In genomic region chr17:74750327-74751069, GRCh38 we compare ENCODE assay signal across 8 cellular contexts. TPM values are rescaled to one million over a fixed set of nuclear protein-coding genes. Genes with fewer than 3 reads are reported as not detected.
DNase-seq lines count a peak whose midpoint lies in the region; ATAC-seq and TF ChIP-seq lines count a peak whose summit lies in the region.

No MANE protein-coding gene starts in this region.

- no peaks in the 10 kb centered on the region for H3K9me2 ChIP-seq in GM23338 (ENCODE audit: insufficient read depth)

- H3K4me1 Mint-ChIP-seq in GM23338: peaks cover 58% of the 10 kb centered on the region
- peaks cover 53% of the 10 kb centered on the region for H3K4me1 Mint-ChIP-seq in T-helper 17 cell

- TF ChIP-seq POLR2A in gastrocnemius medialis (IDR thresholded peaks at IDR 0.05) (no peak), erythroblast (IDR thresholded peaks at IDR 0.05; ENCODE audit: low read length) (no peak)

- H3K36me3 ChIP-seq in GM23338 (ENCODE audit: insufficient read depth) (no peaks in the 10 kb centered on the region), gastrocnemius medialis (no peaks in the 10 kb centered on the region)

- intact Hi-C loops in gastrocnemius medialis (cut with DNase I; ENCODE audit: low total_unique reads): loop anchor here (10.0 kb wide), 1 partner anchor 186 kb away; the partner anchor contains the start of gene CD300H

- peak overlapping the region; percentile 91 for H3K4me3 Mint-ChIP-seq in GM23338
- H3K4me3 Mint-ChIP-seq in T-helper 17 cell: peak overlapping the region; percentile 99

- peaks cover 65% of the 10 kb centered on the region for H3K79me2 ChIP-seq in GM23338 (replicated peaks; ENCODE audit: insufficient read depth)

- no peaks in the 10 kb centered on the region for H3K9me3 Mint-ChIP-seq in GM23338

- H3K9me3 ChIP-seq in T-helper 17 cell (ENCODE audit: control insufficient read depth, low read length, poor library complexity, severe bottlenecking) (no peaks in the 10 kb centered on the region), gastrocnemius medialis (no peaks in the 10 kb centered on the region)

- H4K20me1 ChIP-seq in GM23338 (replicated peaks; ENCODE audit: insufficient read depth): peaks cover 45% of the 10 kb centered on the region

- H3K4me2 ChIP-seq in GM23338: peak overlapping the region; percentile 95

- H3K27me3 Mint-ChIP-seq in GM23338 (ENCODE audit: insufficient read depth, low read depth, poor library complexity): peaks cover 29% of the 10 kb centered on the region
- no peaks in the 10 kb centered on the region for H3K27me3 Mint-ChIP-seq in T-helper 17 cell

- peaks cover 6% of the 10 kb centered on the region; the same call in 1 of the 2 replicates for H3F3A ChIP-seq in GM23338 (replicated peaks; ENCODE audit: low read depth)

- H3K27me3 ChIP-seq in GM23338 (ENCODE audit: insufficient read depth) (no peaks in the 10 kb centered on the region), gastrocnemius medialis (peaks cover 0 to 4% (median 0%) of the 10 kb centered on the region in 3 donors)

- H3K4me1 ChIP-seq in GM23338 (ENCODE audit: insufficient read depth): peaks cover 47% of the 10 kb centered on the region
- peaks cover 6 to 10% of the 10 kb centered on the region in 2 donors for H3K4me1 ChIP-seq in gastrocnemius medialis

- DNase-seq in GM23338 (ENCODE audit: low spot score) (no peak), T-helper 17 cell (no peak), globus pallidus (ENCODE audit: low spot score) (peak; percentile 80), gastrocnemius medialis (no peak), erythroblast (lab: John Stamatoyannopoulos, UW) (no peak), NCI-H1930 (lab: John Stamatoyannopoulos, UW) (no peak)

- ATAC-seq in GM23338 (no peak), T-helper 17 cell (no peak), gastrocnemius medialis (no peak), GM21381 (IDR thresholded peaks at IDR 0.05; ENCODE audit: unreplicated experiment) (no peak), HG03571 (IDR thresholded peaks at IDR 0.05; ENCODE audit: unreplicated experiment) (no peak)

- H3K36me3 Mint-ChIP-seq in GM23338 (ENCODE audit: low read depth) (peaks cover 16% of the 10 kb centered on the region), T-helper 17 cell (ENCODE audit: low read depth) (peaks cover 12% of the 10 kb centered on the region)

- TF ChIP-seq CTCF in GM23338 (conservative IDR thresholded peaks at IDR 0.05; ENCODE audit: low read depth in 2 of 2) (no peak), gastrocnemius medialis (IDR thresholded peaks at IDR 0.05 in 4 of 5, conservative IDR thresholded peaks at IDR 0.05 in 1 of 5) (no peak)

- no peak overlapping the region for H2AFZ ChIP-seq in GM23338

- H3K27ac ChIP-seq in GM23338 (ENCODE audit: low read depth) (no peak overlapping the region), gastrocnemius medialis (peak overlapping the region in 2 of 4 donors; percentile 27 to 71)

- no peak overlapping the region for H3K27ac Mint-ChIP-seq in GM23338
- H3K27ac Mint-ChIP-seq in T-helper 17 cell: peak overlapping the region; percentile 95

- in situ Hi-C loops in gastrocnemius medialis (cut with MboI; ENCODE audit: low sequenced_read_pairs in 4 of 4): no loop called here

- H3K4me3 ChIP-seq in GM23338 (peak overlapping the region; percentile 94), gastrocnemius medialis (peak overlapping the region; percentile 15 to 99 (median 80))

TF ChIP-seq in GM23338, 12 proteins besides CTCF, POLR2A, EP300 and RAD21 (continues in another document):
- TF ChIP-seq JUNB (IDR thresholded peaks at IDR 0.05; ENCODE audit: unreplicated experiment): no peak
- no peak for TF ChIP-seq ZNF114 (CRISPR knock-in tag; IDR thresholded peaks at IDR 0.05)
- TF ChIP-seq EZH2 (IDR thresholded peaks at IDR 0.05; ENCODE audit: low read depth, unreplicated experiment): no peak
- no peak for TF ChIP-seq STAT1 (IDR thresholded peaks at IDR 0.05; ENCODE audit: unreplicated experiment)
- no peak for TF ChIP-seq POLR2AphosphoS5 (IDR thresholded peaks at IDR 0.05; ENCODE audit: low read depth)
- TF ChIP-seq, protein P1, sequence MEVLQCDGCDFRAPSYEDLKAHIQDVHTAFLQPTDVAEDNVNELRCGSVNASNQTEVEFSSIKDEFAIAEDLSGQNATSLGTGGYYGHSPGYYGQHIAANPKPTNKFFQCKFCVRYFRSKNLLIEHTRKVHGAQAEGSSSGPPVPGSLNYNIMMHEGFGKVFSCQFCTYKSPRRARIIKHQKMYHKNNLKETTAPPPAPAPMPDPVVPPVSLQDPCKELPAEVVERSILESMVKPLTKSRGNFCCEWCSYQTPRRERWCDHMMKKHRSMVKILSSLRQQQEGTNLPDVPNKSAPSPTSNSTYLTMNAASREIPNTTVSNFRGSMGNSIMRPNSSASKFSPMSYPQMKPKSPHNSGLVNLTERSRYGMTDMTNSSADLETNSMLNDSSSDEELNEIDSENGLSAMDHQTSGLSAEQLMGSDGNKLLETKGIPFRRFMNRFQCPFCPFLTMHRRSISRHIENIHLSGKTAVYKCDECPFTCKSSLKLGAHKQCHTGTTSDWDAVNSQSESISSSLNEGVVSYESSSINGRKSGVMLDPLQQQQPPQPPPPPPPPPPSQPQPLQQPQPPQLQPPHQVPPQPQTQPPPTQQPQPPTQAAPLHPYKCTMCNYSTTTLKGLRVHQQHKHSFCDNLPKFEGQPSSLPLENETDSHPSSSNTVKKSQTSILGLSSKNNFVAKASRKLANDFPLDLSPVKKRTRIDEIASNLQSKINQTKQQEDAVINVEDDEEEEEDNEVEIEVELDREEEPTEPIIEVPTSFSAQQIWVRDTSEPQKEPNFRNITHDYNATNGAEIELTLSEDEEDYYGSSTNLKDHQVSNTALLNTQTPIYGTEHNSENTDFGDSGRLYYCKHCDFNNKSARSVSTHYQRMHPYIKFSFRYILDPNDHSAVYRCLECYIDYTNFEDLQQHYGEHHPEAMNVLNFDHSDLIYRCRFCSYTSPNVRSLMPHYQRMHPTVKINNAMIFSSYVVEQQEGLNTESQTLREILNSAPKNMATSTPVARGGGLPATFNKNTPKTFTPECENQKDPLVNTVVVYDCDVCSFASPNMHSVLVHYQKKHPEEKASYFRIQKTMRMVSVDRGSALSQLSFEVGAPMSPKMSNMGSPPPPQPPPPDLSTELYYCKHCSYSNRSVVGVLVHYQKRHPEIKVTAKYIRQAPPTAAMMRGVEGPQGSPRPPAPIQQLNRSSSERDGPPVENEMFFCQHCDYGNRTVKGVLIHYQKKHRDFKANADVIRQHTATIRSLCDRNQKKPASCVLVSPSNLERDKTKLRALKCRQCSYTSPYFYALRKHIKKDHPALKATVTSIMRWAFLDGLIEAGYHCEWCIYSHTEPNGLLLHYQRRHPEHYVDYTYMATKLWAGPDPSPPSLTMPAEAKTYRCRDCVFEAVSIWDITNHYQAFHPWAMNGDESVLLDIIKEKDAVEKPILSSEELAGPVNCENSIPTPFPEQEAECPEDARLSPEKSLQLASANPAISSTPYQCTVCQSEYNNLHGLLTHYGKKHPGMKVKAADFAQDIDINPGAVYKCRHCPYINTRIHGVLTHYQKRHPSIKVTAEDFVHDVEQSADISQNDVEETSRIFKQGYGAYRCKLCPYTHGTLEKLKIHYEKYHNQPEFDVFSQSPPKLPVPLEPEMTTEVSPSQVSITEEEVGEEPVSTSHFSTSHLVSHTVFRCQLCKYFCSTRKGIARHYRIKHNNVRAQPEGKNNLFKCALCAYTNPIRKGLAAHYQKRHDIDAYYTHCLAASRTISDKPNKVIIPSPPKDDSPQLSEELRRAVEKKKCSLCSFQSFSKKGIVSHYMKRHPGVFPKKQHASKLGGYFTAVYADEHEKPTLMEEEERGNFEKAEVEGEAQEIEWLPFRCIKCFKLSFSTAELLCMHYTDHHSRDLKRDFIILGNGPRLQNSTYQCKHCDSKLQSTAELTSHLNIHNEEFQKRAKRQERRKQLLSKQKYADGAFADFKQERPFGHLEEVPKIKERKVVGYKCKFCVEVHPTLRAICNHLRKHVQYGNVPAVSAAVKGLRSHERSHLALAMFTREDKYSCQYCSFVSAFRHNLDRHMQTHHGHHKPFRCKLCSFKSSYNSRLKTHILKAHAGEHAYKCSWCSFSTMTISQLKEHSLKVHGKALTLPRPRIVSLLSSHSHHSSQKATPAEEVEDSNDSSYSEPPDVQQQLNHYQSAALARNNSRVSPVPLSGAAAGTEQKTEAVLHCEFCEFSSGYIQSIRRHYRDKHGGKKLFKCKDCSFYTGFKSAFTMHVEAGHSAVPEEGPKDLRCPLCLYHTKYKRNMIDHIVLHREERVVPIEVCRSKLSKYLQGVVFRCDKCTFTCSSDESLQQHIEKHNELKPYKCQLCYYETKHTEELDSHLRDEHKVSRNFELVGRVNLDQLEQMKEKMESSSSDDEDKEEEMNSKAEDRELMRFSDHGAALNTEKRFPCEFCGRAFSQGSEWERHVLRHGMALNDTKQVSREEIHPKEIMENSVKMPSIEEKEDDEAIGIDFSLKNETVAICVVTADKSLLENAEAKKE (CRISPR knock-in tag; IDR thresholded peaks at IDR 0.05): no peak
- no peak for TF ChIP-seq ETS1 (IDR thresholded peaks at IDR 0.05)

RNA-seq across cellular contexts. Expression of gene NHERF1, which starts 2.1 kb away (rescaled TPM):
- 85.8 and 100 TPM in 2 replicates for total RNA-seq in GM23338 (2014; rRNA removed; shearing (Covaris generic))
- polyA plus RNA-seq in GM23338 (2016; fragmentation: Nextera tagmentation; extraction: Ambion mirVana): 48.8 and 49.3 TPM in 2 replicates
- total RNA-seq in T-helper 17 cell (100 to 1,000 TPM; 130 to 132 TPM), gastrocnemius medialis (1 to 10 TPM; 3.8 to 5.6 (median 5.5) TPM)

RNA-seq across cellular contexts. Expression of gene RAB37, which starts 13.4 kb away (rescaled TPM):
- 3.4 and 5.2 TPM in 2 replicates for total RNA-seq in GM23338 (2014; rRNA removed; shearing (Covaris generic))
- 3.3 and 3.6 TPM in 2 replicates for polyA plus RNA-seq in GM23338 (2016; fragmentation: Nextera tagmentation; extraction: Ambion mirVana)
- total RNA-seq in T-helper 17 cell: 10 to 100 TPM; 41.4 to 83.3 TPM
- 1 to 10 TPM in 1 of 4 donors, under 1 TPM in 3; 0.24 to 3.7 (median 0.43) TPM for total RNA-seq in gastrocnemius medialis

RNA-seq across cellular contexts. Expression of gene NAT9, which starts 25.6 kb away (rescaled TPM):
- 37.5 and 62.1 TPM in 2 replicates for total RNA-seq in GM23338 (2014; rRNA removed; shearing (Covaris generic))
- 30.7 and 37.3 TPM in 2 replicates for polyA plus RNA-seq in GM23338 (2016; fragmentation: Nextera tagmentation; extraction: Ambion mirVana)
- 10 to 100 TPM; 32.3 to 32.8 TPM for total RNA-seq in T-helper 17 cell
- 10 to 100 TPM in 3 of 4 donors, 1 to 10 TPM in 1; 7.7 to 27.4 (median 14.5) TPM for total RNA-seq in gastrocnemius medialis

RNA-seq across cellular contexts. Expression of gene CD300LF, which starts 37.8 kb away (rescaled TPM):
- not detected in 2 replicates for total RNA-seq in GM23338 (2014; rRNA removed; shearing (Covaris generic))
- polyA plus RNA-seq in GM23338 (2016; fragmentation: Nextera tagmentation; extraction: Ambion mirVana): not detected in 2 replicates
- total RNA-seq in T-helper 17 cell: 1 to 10 TPM in 1 of 2 donors, under 1 TPM in 1; 0.29 to 1.9 TPM
- not detected for total RNA-seq in gastrocnemius medialis

Comparison
In these comparisons a context has a peak if more than half of its experiments do, and no peak if none do; other contexts are left out.
1. RNA of gene NHERF1, which starts 2.1 kb away (total RNA-seq): 130 to 132 TPM in T-helper 17 cell and 85.8 to 100 TPM in GM23338; 3.8 to 5.6 TPM in gastrocnemius medialis; every median in the first group is over 10 times any median in the second.